Comparison of ENCODE assay signal across 1 cellular context in the genomic region with DNA sequence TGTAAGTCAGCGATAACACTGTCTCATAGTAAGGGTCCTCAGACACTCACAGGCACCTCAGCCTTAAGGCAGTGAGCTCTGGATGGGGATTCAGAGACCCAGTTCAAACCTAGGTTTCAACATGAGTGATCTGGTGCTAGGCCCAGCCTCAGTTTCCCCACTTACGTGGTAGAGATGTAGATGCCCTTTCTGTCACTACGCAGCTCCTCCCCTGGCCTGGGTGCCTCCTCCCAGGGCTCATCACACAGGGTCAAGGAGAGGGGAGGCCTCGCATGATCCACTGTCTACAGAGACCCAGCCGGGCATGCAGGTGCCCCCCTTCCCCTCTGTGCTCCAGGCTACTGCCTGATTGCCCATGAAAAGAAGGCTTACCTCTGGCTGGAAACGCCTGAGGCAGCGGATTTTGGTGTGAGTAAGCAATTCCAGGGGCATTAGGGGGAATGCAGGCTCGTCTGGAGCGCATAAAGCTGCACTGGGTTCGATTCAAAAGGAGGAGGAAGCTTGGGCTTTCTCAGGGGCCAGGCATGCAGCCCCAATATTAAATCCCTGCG.
TF ChIP-seq lines count a peak whose summit lies in the region.

No MANE protein-coding gene starts in this region.

TF ChIP-seq in WTC11, 78 proteins besides CTCF, POLR2A, EP300 and RAD21 (continued from another document):
- TF ChIP-seq RELA (CRISPR knock-in tag; IDR thresholded peaks at IDR 0.05; ENCODE audit: borderline replicate concordance), result no peak
- TF ChIP-seq, protein P1, sequence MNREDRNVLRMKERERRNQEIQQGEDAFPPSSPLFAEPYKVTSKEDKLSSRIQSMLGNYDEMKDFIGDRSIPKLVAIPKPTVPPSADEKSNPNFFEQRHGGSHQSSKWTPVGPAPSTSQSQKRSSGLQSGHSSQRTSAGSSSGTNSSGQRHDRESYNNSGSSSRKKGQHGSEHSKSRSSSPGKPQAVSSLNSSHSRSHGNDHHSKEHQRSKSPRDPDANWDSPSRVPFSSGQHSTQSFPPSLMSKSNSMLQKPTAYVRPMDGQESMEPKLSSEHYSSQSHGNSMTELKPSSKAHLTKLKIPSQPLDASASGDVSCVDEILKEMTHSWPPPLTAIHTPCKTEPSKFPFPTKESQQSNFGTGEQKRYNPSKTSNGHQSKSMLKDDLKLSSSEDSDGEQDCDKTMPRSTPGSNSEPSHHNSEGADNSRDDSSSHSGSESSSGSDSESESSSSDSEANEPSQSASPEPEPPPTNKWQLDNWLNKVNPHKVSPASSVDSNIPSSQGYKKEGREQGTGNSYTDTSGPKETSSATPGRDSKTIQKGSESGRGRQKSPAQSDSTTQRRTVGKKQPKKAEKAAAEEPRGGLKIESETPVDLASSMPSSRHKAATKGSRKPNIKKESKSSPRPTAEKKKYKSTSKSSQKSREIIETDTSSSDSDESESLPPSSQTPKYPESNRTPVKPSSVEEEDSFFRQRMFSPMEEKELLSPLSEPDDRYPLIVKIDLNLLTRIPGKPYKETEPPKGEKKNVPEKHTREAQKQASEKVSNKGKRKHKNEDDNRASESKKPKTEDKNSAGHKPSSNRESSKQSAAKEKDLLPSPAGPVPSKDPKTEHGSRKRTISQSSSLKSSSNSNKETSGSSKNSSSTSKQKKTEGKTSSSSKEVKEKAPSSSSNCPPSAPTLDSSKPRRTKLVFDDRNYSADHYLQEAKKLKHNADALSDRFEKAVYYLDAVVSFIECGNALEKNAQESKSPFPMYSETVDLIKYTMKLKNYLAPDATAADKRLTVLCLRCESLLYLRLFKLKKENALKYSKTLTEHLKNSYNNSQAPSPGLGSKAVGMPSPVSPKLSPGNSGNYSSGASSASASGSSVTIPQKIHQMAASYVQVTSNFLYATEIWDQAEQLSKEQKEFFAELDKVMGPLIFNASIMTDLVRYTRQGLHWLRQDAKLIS (CRISPR knock-in tag; IDR thresholded peaks at IDR 0.05; ENCODE audit: borderline replicate concordance), result no peak
- no peak for TF ChIP-seq CREB1 (CRISPR knock-in tag; IDR thresholded peaks at IDR 0.05)
- TF ChIP-seq ZNF396 (CRISPR knock-in tag; IDR thresholded peaks at IDR 0.05; ENCODE audit: borderline replicate concordance), result no peak
- TF ChIP-seq ELF4 (CRISPR knock-in tag; IDR thresholded peaks at IDR 0.05; ENCODE audit: low read depth), result no peak
- no peak for TF ChIP-seq ARID4B (CRISPR knock-in tag; IDR thresholded peaks at IDR 0.05; ENCODE audit: borderline replicate concordance)
- no peak for TF ChIP-seq SOX15 (CRISPR knock-in tag; IDR thresholded peaks at IDR 0.05)
- no peak for TF ChIP-seq ZNF512 (CRISPR knock-in tag; IDR thresholded peaks at IDR 0.05; ENCODE audit: borderline replicate concordance)
- TF ChIP-seq PRRX2 (CRISPR knock-in tag; IDR thresholded peaks at IDR 0.05), result no peak
